1 cellular context compared by ENCODE assay signal in the genomic region with DNA sequence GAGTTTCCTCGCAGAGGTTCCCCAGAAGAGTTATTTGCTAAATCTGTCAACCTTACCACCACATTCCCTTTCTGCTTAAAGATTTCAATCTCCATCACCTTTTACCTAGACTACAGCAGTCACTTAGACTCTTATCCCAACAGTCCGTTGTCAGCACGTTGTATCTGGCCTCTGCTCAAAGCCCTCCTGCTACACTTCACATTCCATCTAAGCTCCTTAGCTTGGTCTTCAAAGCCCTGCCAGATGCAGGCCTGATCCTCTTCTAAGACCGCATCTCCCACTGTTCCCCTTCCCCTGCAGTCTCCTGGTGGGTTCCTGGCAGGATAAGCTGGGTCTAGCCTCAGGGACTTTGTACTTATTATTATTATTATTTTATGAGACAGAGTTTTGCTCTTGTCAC.
TF ChIP-seq lines count a peak whose summit lies in the region.

No MANE protein-coding gene starts in this region.

TF ChIP-seq in HepG2, 621 proteins besides CTCF, POLR2A, EP300 and RAD21:
- TF ChIP-seq CENPX (CRISPR knock-in tag; IDR thresholded peaks at IDR 0.05) (no peak), NONO (IDR thresholded peaks at IDR 0.05) (no peak), NONO (CRISPR knock-in tag; conservative IDR thresholded peaks at IDR 0.05) (no peak), ESRRA (CRISPR knock-in tag; IDR thresholded peaks at IDR 0.05; ENCODE audit: low read depth) (no peak)
- TF ChIP-seq, protein P1, sequence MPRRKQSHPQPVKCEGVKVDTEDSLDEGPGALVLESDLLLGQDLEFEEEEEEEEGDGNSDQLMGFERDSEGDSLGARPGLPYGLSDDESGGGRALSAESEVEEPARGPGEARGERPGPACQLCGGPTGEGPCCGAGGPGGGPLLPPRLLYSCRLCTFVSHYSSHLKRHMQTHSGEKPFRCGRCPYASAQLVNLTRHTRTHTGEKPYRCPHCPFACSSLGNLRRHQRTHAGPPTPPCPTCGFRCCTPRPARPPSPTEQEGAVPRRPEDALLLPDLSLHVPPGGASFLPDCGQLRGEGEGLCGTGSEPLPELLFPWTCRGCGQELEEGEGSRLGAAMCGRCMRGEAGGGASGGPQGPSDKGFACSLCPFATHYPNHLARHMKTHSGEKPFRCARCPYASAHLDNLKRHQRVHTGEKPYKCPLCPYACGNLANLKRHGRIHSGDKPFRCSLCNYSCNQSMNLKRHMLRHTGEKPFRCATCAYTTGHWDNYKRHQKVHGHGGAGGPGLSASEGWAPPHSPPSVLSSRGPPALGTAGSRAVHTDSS (CRISPR knock-in tag; conservative IDR thresholded peaks at IDR 0.05) = no peak
- TF ChIP-seq, protein P2, sequence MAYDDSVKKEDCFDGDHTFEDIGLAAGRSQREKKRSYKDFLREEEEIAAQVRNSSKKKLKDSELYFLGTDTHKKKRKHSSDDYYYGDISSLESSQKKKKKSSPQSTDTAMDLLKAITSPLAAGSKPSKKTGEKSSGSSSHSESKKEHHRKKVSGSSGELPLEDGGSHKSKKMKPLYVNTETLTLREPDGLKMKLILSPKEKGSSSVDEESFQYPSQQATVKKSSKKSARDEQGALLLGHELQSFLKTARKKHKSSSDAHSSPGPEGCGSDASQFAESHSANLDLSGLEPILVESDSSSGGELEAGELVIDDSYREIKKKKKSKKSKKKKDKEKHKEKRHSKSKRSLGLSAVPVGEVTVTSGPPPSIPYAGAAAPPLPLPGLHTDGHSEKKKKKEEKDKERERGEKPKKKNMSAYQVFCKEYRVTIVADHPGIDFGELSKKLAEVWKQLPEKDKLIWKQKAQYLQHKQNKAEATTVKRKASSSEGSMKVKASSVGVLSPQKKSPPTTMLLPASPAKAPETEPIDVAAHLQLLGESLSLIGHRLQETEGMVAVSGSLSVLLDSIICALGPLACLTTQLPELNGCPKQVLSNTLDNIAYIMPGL (CRISPR knock-in tag; IDR thresholded peaks at IDR 0.05; ENCODE audit: borderline replicate concordance in 1 of 2, low read depth in 1 of 2) = no peak
